ENCODE assay signal across 1 cellular context in genomic region chr17:48544356-48545021, GRCh38.
TF ChIP-seq lines count a peak whose summit lies in the region.

No MANE protein-coding gene starts in this region.

TF ChIP-seq in H1, 55 proteins besides CTCF, POLR2A, EP300 and RAD21:
- peak; percentile 32 for TF ChIP-seq CTBP2 (IDR thresholded peaks at IDR 0.05; ENCODE audit: borderline replicate concordance, insufficient read depth, insufficient read length, low read length)
- peak; percentile 12 for TF ChIP-seq RNF2 (IDR thresholded peaks at IDR 0.05; ENCODE audit: borderline replicate concordance, low read depth, low read length, missing control alignments, poor library complexity, severe bottlenecking)
- no peak for TF ChIP-seq CHD2 (IDR thresholded peaks at IDR 0.05; ENCODE audit: low read length)
